1 cellular context compared by ENCODE assay signal in the genomic region with DNA sequence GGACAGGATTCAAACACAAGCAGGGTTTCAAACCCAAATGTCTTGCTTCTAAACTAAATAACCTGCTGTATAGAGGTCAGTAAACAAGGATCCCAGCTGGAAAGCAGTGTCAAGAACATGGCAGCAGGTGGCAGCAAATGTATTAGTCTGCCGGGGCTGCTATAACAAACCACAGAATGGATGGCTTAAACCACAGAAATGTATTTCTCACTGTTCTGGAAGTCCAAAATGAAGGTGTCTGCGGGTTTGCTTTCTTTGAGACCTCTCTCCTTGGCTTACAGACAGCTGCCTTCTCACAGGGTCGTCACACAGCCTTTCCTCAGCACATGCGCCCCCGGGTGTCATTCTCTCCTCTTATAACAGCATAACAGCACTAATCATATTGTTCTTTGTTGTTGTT.
TF ChIP-seq lines count a peak whose summit lies in the region.

No MANE protein-coding gene starts in this region.

TF ChIP-seq in K562, 482 proteins besides CTCF, POLR2A, EP300 and RAD21 (continued from another document):
- TF ChIP-seq, protein P1, sequence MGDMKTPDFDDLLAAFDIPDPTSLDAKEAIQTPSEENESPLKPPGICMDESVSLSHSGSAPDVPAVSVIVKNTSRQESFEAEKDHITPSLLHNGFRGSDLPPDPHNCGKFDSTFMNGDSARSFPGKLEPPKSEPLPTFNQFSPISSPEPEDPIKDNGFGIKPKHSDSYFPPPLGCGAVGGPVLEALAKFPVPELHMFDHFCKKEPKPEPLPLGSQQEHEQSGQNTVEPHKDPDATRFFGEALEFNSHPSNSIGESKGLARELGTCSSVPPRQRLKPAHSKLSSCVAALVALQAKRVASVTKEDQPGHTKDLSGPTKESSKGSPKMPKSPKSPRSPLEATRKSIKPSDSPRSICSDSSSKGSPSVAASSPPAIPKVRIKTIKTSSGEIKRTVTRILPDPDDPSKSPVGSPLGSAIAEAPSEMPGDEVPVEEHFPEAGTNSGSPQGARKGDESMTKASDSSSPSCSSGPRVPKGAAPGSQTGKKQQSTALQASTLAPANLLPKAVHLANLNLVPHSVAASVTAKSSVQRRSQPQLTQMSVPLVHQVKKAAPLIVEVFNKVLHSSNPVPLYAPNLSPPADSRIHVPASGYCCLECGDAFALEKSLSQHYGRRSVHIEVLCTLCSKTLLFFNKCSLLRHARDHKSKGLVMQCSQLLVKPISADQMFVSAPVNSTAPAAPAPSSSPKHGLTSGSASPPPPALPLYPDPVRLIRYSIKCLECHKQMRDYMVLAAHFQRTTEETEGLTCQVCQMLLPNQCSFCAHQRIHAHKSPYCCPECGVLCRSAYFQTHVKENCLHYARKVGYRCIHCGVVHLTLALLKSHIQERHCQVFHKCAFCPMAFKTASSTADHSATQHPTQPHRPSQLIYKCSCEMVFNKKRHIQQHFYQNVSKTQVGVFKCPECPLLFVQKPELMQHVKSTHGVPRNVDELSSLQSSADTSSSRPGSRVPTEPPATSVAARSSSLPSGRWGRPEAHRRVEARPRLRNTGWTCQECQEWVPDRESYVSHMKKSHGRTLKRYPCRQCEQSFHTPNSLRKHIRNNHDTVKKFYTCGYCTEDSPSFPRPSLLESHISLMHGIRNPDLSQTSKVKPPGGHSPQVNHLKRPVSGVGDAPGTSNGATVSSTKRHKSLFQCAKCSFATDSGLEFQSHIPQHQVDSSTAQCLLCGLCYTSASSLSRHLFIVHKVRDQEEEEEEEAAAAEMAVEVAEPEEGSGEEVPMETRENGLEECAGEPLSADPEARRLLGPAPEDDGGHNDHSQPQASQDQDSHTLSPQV (IDR thresholded peaks at IDR 0.05), result peak; percentile 30; the same call in 1 of the 2 replicates
- TF ChIP-seq CC2D1A (IDR thresholded peaks at IDR 0.05) (0 out of 2 replicates have a peak, but pooled peaks have one; percentile 30), FOXA3 (CRISPR knock-in tag; conservative IDR thresholded peaks at IDR 0.05 in 1 of 2, IDR thresholded peaks at IDR 0.05 in 1 of 2) (0 out of 4 replicates have a peak, but pooled peaks have one; percentile 44 to 55), RB1 (IDR thresholded peaks at IDR 0.05; ENCODE audit: low read depth) (0 out of 2 replicates have a peak, but pooled peaks have one; percentile 32), YY1 (IDR thresholded peaks at IDR 0.05; ENCODE audit: borderline replicate concordance in 1 of 3, control insufficient read depth in 1 of 3, extremely low read depth in 1 of 3, insufficient read depth in 3 of 3, insufficient read length in 1 of 3, insufficient replicate concordance in 2 of 3, low read depth in 1 of 3, low read length in 2 of 3) (peak in 1 of 3 experiments; percentile 52), FOXJ2 (tag; IDR thresholded peaks at IDR 0.05) (peak; percentile 18; the same call in 1 of the 2 replicates), CBFB (CRISPR knock-in tag; IDR thresholded peaks at IDR 0.05) (peak; percentile 60; the same call in 1 of the 2 replicates)
